ENCODE assay signal across 23 cellular contexts in genomic region chr2:71474744-71475421, GRCh38. TPM values are rescaled to one million over a fixed set of nuclear protein-coding genes. Genes with fewer than 3 reads are reported as not detected.
DNase-seq lines count a peak whose midpoint lies in the region; ATAC-seq and TF ChIP-seq lines count a peak whose summit lies in the region.
"Had no signal": no experiment of that assay in that cellular context is flagged by ENCODE, and none has a peak within 500 bp of the region (broad histone marks: within the 10 kb centered on the region; RNA-seq: fewer than 3 reads in every experiment).

No MANE protein-coding gene starts in this region.

- H3K4me1 ChIP-seq in colonic mucosa (no peaks in the 10 kb centered on the region), heart right ventricle (peaks cover 5 to 73% (median 57%) of the 10 kb centered on the region in 9 donors), muscle layer of duodenum (ENCODE audit: control insufficient read depth in 1 of 2, insufficient read depth in 2 of 2, low read length in 2 of 2) (no peaks in the 10 kb centered on the region), upper lobe of right lung (no peaks in the 10 kb centered on the region)
- H3K4me1 ChIP-seq: thyroid gland had no signal

- H3K36me3 ChIP-seq in colonic mucosa, result no peaks in the 10 kb centered on the region
- peaks cover 0 to 18% (median 0%) of the 10 kb centered on the region in 9 donors for H3K36me3 ChIP-seq in heart right ventricle
- no peaks in the 10 kb centered on the region for H3K36me3 ChIP-seq in muscle layer of duodenum (ENCODE audit: control insufficient read depth in 1 of 2, insufficient read depth in 2 of 2, low read length in 2 of 2)
- H3K36me3 ChIP-seq in upper lobe of right lung, result no peaks in the 10 kb centered on the region
- H3K36me3 ChIP-seq: brain microvascular endothelial cell, thyroid gland had no signal

- H3K4me3 ChIP-seq in colonic mucosa (no peak overlapping the region), heart right ventricle (no peak overlapping the region), muscle layer of duodenum (ENCODE audit: low read depth in 1 of 2, low read length in 2 of 2) (no peak overlapping the region), upper lobe of right lung (no peak overlapping the region)
- H3K4me3 ChIP-seq: coronary artery, GM23338, mucosa of descending colon, thyroid gland had no signal

- H3K27me3 ChIP-seq in colonic mucosa, result no peaks in the 10 kb centered on the region
- H3K27me3 ChIP-seq in heart right ventricle, result no peaks in the 10 kb centered on the region
- no peaks in the 10 kb centered on the region for H3K27me3 ChIP-seq in muscle layer of duodenum (ENCODE audit: low read depth, low read length)
- H3K27me3 ChIP-seq in upper lobe of right lung, result no peaks in the 10 kb centered on the region
- H3K27me3 ChIP-seq: brain microvascular endothelial cell, thyroid gland had no signal

- WGBS in heart right ventricle, 2 donors, result 66 to 74% methylated on average over 11 of the region's 11 CpGs

- H3K27ac ChIP-seq in colonic mucosa (peak overlapping the region; percentile 27), heart right ventricle (peak overlapping the region in 9 of 10 donors; percentile 63 to 86 (median 73)), muscle layer of duodenum (ENCODE audit: low read length) (peak overlapping the region; percentile 10), upper lobe of right lung (peak overlapping the region; percentile 30)
- H3K27ac ChIP-seq: brain microvascular endothelial cell had no signal

- TF ChIP-seq CTCF in colonic mucosa (IDR thresholded peaks at IDR 0.05) (no peak), heart right ventricle (IDR thresholded peaks at IDR 0.05) (peak in 1 of 9 donors; percentile 7), upper lobe of right lung (IDR thresholded peaks at IDR 0.05) (no peak)

- H3K9ac ChIP-seq in colonic mucosa (ENCODE audit: low read depth in 2 of 2, low read length in 2 of 2), result no peak overlapping the region

- no peak for DNase-seq in colonic mucosa
- DNase-seq in heart right ventricle, result no peak
- peak; percentile 30 for DNase-seq in upper lobe of right lung
- no peak for DNase-seq in HuH-7.5 (ENCODE audit: low spot score)
- DNase-seq: activated CD4-positive, alpha-beta T cell treated with anti-CD3 and anti-CD28 coated beads for 4 hours; brain microvascular endothelial cell; foreskin fibroblast; kidney; MM.1S; mucosa of descending colon; NCI-H146; NCI-H2171; NCI-H69; retina; SW 1271; thyroid gland had no signal

- ATAC-seq in heart right ventricle (peak; percentile 58 to 88 (median 75)), upper lobe of right lung (peak; percentile 54), GM21528 (IDR thresholded peaks at IDR 0.05; ENCODE audit: low FRiP score, unreplicated experiment) (no peak), HG02588 (IDR thresholded peaks at IDR 0.05; ENCODE audit: unreplicated experiment) (no peak)
- ATAC-seq: GM23338; mucosa of descending colon; stimulated activated memory B cell treated with anti-CD40 and anti-IgM and Interleukin-4, amounts not matched to agents 10 μg/mL and 1 μg/mL and 100 μg/mL, for 72 hours had no signal

- intact Hi-C loops in colonic mucosa (cut with DNase I), result no loop called here
- intact Hi-C loops in heart right ventricle (cut with DNase I), result no loop called here
- intact Hi-C loops in upper lobe of right lung (cut with DNase I), result no loop called here

- H3K9me3 ChIP-seq in colonic mucosa (no peaks in the 10 kb centered on the region), heart right ventricle (no peaks in the 10 kb centered on the region), muscle layer of duodenum (ENCODE audit: control insufficient read depth in 1 of 2, low read length in 2 of 2) (no peaks in the 10 kb centered on the region), upper lobe of right lung (no peaks in the 10 kb centered on the region)
- H3K9me3 ChIP-seq: mucosa of descending colon, thyroid gland had no signal

RNA-seq across cellular contexts. Expression of gene DYSF, which starts 21.5 kb away (rescaled TPM):
- total RNA-seq in colonic mucosa, result 1 to 10 TPM; 2.4 to 7.5 TPM
- 100 to 1,000 TPM in 1 of 10 donors, 10 to 100 TPM in 9; 48.3 to 100 (median 71.9) TPM for total RNA-seq in heart right ventricle
- 10 to 100 TPM; 20.6 to 29.8 TPM for polyA plus RNA-seq in heart right ventricle
- total RNA-seq in upper lobe of right lung, result 37.7 TPM
- total RNA-seq: OCI-LY7 had no signal

Comparison
In these comparisons a context has a peak if more than half of its experiments do, and no peak if none do; other contexts are left out.
1. H3K27ac ChIP-seq: peak in every context shown above with its lines; median percentile 73 in heart right ventricle; 30 in upper lobe of right lung; 27 in colonic mucosa; 10 in muscle layer of duodenum.
2. ATAC-seq: peak in heart right ventricle (8 of 8) and upper lobe of right lung (single experiment); none in GM21528 (single experiment) and HG02588 (single experiment).